ENCODE assay signal across 19 cellular contexts in genomic region chr9:114099523-114100270, GRCh38. TPM values are rescaled to one million over a fixed set of nuclear protein-coding genes. Genes with fewer than 3 reads are reported as not detected.
DNase-seq lines count a peak whose midpoint lies in the region; ATAC-seq and TF ChIP-seq lines count a peak whose summit lies in the region.
"Had no signal": no experiment of that assay in that cellular context is flagged by ENCODE, and none has a peak within 500 bp of the region (broad histone marks: within the 10 kb centered on the region; RNA-seq: fewer than 3 reads in every experiment).

No MANE protein-coding gene starts in this region.

- H3K27ac Mint-ChIP-seq in activated T-cell treated with anti-CD3 and anti-CD28 coated beads, Interleukin-2, amount 50 U/mL, for 72 hours, result no peak overlapping the region
- peak overlapping the region in 1 of 8 donors; percentile 83 for H3K27ac Mint-ChIP-seq in CD8-positive, alpha-beta memory T cell
- H3K27ac Mint-ChIP-seq: activated naive CD4-positive, alpha-beta T cell treated with anti-CD3 and anti-CD28 coated beads, Interleukin-2, amount 50 U/mL, for 72 hours had no signal

- no peaks in the 10 kb centered on the region for H3K36me3 ChIP-seq in CD8-positive, alpha-beta memory T cell (ENCODE audit: insufficient read depth, low read length)
- H3K36me3 ChIP-seq: gastrocnemius medialis had no signal

- no peak for TF ChIP-seq CTCF in VCaP (conservative IDR thresholded peaks at IDR 0.05)

- peaks cover 7% of the 10 kb centered on the region for H3K9me3 Mint-ChIP-seq in activated T-cell treated with anti-CD3 and anti-CD28 coated beads, Interleukin-2, amount 50 U/mL, for 4 hours
- peaks cover 3 to 4% of the 10 kb centered on the region in 2 donors for H3K9me3 Mint-ChIP-seq in activated T-cell treated with anti-CD3 and anti-CD28 coated beads, Interleukin-2, amount 50 U/mL, for 72 hours
- H3K9me3 Mint-ChIP-seq in CD8-positive, alpha-beta memory T cell, result peaks cover 0 to 9% (median 6%) of the 10 kb centered on the region in 5 donors

- no peak for DNase-seq in activated T-cell treated with anti-CD3 and anti-CD28 coated beads, Interleukin-2, amount 50 U/mL, for 4 hours
- no peak for DNase-seq in activated T-cell treated with anti-CD3 and anti-CD28 coated beads, Interleukin-2, amount 50 U/mL, for 72 hours
- DNase-seq in left lobe of liver (ENCODE audit: low spot score), result no peak
- no peak for DNase-seq in NCI-H1930 (lab: John Stamatoyannopoulos, UW)
- DNase-seq in CD8-positive, alpha-beta memory T cell, result no peak
- DNase-seq in KBM-7, result no peak
- DNase-seq: activated CD4-positive, alpha-beta T cell treated with anti-CD3 and anti-CD28 coated beads for 1 hour; COR-L47; gastrocnemius medialis; NCI-H1105; stimulated activated CD4-positive, alpha-beta T cell treated with anti-CD3 and anti-CD28 coated beads, Interleukin-2, amount 100 ng/mL, for 48 hours; T-helper 1 cell had no signal

- H3K4me1 Mint-ChIP-seq in activated T-cell treated with anti-CD3 and anti-CD28 coated beads, Interleukin-2, amount 50 U/mL, for 4 hours (ENCODE audit: low read depth), result peaks cover 4% of the 10 kb centered on the region
- peaks cover 5% of the 10 kb centered on the region for H3K4me1 Mint-ChIP-seq in activated T-cell treated with anti-CD3 and anti-CD28 coated beads, Interleukin-2, amount 50 U/mL, for 72 hours (ENCODE audit: low read depth)
- H3K4me1 Mint-ChIP-seq in CD8-positive, alpha-beta memory T cell, result peaks cover 8 to 18% (median 14%) of the 10 kb centered on the region in 3 donors

- in situ Hi-C loops in KBM-7 (cut with MboI; ENCODE audit: low pct_unique_long_range_greater_than_20kb, low sequenced_read_pairs), result no loop called here

- POLR2A ChIA-PET in CD8-positive, alpha-beta memory T cell (lab: Charles Lee), result no interaction called here

- H3K9me3 ChIP-seq in CD8-positive, alpha-beta memory T cell (ENCODE audit: low read length), result no peaks in the 10 kb centered on the region
- H3K9me3 ChIP-seq: gastrocnemius medialis, mucosa of descending colon had no signal

- H3K27ac ChIP-seq in VCaP, result peak overlapping the region; percentile 83
- no peak overlapping the region for H3K27ac ChIP-seq in CD8-positive, alpha-beta memory T cell (ENCODE audit: low read depth, low read length)
- H3K27ac ChIP-seq: gastrocnemius medialis had no signal

- ATAC-seq in activated T-cell treated with anti-CD3 and anti-CD28 coated beads, Interleukin-2, amount 50 U/mL, for 4 hours, result no peak
- ATAC-seq in activated T-cell treated with anti-CD3 and anti-CD28 coated beads, Interleukin-2, amount 50 U/mL, for 72 hours (replicated peaks in 1 of 2), result no peak
- peak; percentile 6 for ATAC-seq in left lobe of liver
- no peak for ATAC-seq in HG03175 (IDR thresholded peaks at IDR 0.05; ENCODE audit: unreplicated experiment)
- ATAC-seq: activated naive CD4-positive, alpha-beta T cell treated with anti-CD3 and anti-CD28 coated beads, Interleukin-2, amount 50 U/mL, for 72 hours; K562 had no signal

- peaks cover 34% of the 10 kb centered on the region for H3K27me3 Mint-ChIP-seq in activated T-cell treated with anti-CD3 and anti-CD28 coated beads, Interleukin-2, amount 50 U/mL, for 4 hours (ENCODE audit: low read depth)
- H3K27me3 Mint-ChIP-seq in activated T-cell treated with anti-CD3 and anti-CD28 coated beads, Interleukin-2, amount 50 U/mL, for 72 hours (ENCODE audit: low read depth), result peaks cover 58% of the 10 kb centered on the region
- peaks cover 30 to 64% of the 10 kb centered on the region in 2 donors for H3K27me3 Mint-ChIP-seq in CD8-positive, alpha-beta memory T cell

- peaks cover 10% of the 10 kb centered on the region for H3K27me3 ChIP-seq in CD8-positive, alpha-beta memory T cell (ENCODE audit: insufficient read depth, low read length, poor library complexity, severe bottlenecking)

- no peaks in the 10 kb centered on the region for H3K4me1 ChIP-seq in CD8-positive, alpha-beta memory T cell (ENCODE audit: insufficient read depth, low read length)

- H3K36me3 Mint-ChIP-seq in activated T-cell treated with anti-CD3 and anti-CD28 coated beads, Interleukin-2, amount 50 U/mL, for 4 hours (ENCODE audit: insufficient read depth), result no peaks in the 10 kb centered on the region
- peaks cover 3 to 7% of the 10 kb centered on the region in 2 donors for H3K36me3 Mint-ChIP-seq in activated T-cell treated with anti-CD3 and anti-CD28 coated beads, Interleukin-2, amount 50 U/mL, for 72 hours (ENCODE audit: insufficient read depth in 2 of 2)
- H3K36me3 Mint-ChIP-seq in CD8-positive, alpha-beta memory T cell, result peaks cover 0 to 3% (median 0%) of the 10 kb centered on the region in 3 donors

- no peak overlapping the region for H3K4me3 ChIP-seq in CD8-positive, alpha-beta memory T cell (ENCODE audit: low read length)
- H3K4me3 ChIP-seq: gastrocnemius medialis, K562, mucosa of descending colon had no signal

- peak overlapping the region; percentile 13 for H3K4me3 Mint-ChIP-seq in activated T-cell treated with anti-CD3 and anti-CD28 coated beads, Interleukin-2, amount 50 U/mL, for 4 hours
- H3K4me3 Mint-ChIP-seq in activated T-cell treated with anti-CD3 and anti-CD28 coated beads, Interleukin-2, amount 50 U/mL, for 72 hours, result peak overlapping the region in 1 of 2 donors; percentile 33
- peak overlapping the region in 2 of 7 donors; percentile 27 to 28 for H3K4me3 Mint-ChIP-seq in CD8-positive, alpha-beta memory T cell

- CTCF ChIA-PET in CD8-positive, alpha-beta memory T cell (lab: Charles Lee), result interaction anchor here (0.6 to 1.2 kb wide), 3 partner anchors 9 to 161 kb away, joined by 3 to 6 read pairs (median 3); no protein-coding TSS in a partner anchor

RNA-seq across cellular contexts. Expression of gene KIF12, which starts 0.6 kb away (rescaled TPM):
- total RNA-seq in activated T-cell treated with anti-CD3 and anti-CD28 coated beads, Interleukin-2, amount 50 U/mL, for 4 hours, result under 1 TPM in 1 of 3 donors, not detected in 2; 0.10 TPM
- not detected for total RNA-seq in activated T-cell treated with anti-CD3 and anti-CD28 coated beads, Interleukin-2, amount 50 U/mL, for 72 hours
- 18.5 TPM for total RNA-seq in left lobe of liver
- total RNA-seq in CD8-positive, alpha-beta memory T cell, result not detected
- polyA plus RNA-seq in CD8-positive, alpha-beta memory T cell, result not detected
- total RNA-seq: activated naive CD4-positive, alpha-beta T cell treated with anti-CD3 and anti-CD28 coated beads, Interleukin-2, amount 50 U/mL, for 72 hours; gastrocnemius medialis; H4; K562; NCI-H460 had no signal
- polyA plus RNA-seq: K562 had no signal

RNA-seq across cellular contexts. Expression of gene AMBP, which starts 21.6 kb away (rescaled TPM):
- 1 to 10 TPM; 1.1 to 1.7 (median 1.5) TPM for total RNA-seq in activated T-cell treated with anti-CD3 and anti-CD28 coated beads, Interleukin-2, amount 50 U/mL, for 4 hours
- total RNA-seq in activated T-cell treated with anti-CD3 and anti-CD28 coated beads, Interleukin-2, amount 50 U/mL, for 72 hours, result not detected
- total RNA-seq in left lobe of liver, result 6,364 TPM
- not detected for total RNA-seq in CD8-positive, alpha-beta memory T cell
- not detected for polyA plus RNA-seq in CD8-positive, alpha-beta memory T cell
- total RNA-seq: activated naive CD4-positive, alpha-beta T cell treated with anti-CD3 and anti-CD28 coated beads, Interleukin-2, amount 50 U/mL, for 72 hours had no signal
- polyA plus RNA-seq: K562 had no signal

RNA-seq across cellular contexts. Expression of gene COL27A1, which starts 55.6 kb away (rescaled TPM):
- 1 to 10 TPM; 1.4 to 2.8 (median 1.7) TPM for total RNA-seq in activated T-cell treated with anti-CD3 and anti-CD28 coated beads, Interleukin-2, amount 50 U/mL, for 4 hours
- 1 to 10 TPM; 1.3 to 2.4 TPM for total RNA-seq in activated T-cell treated with anti-CD3 and anti-CD28 coated beads, Interleukin-2, amount 50 U/mL, for 72 hours
- total RNA-seq in left lobe of liver, result 51.0 TPM
- total RNA-seq in CD8-positive, alpha-beta memory T cell, result 1 to 10 TPM in 1 of 2 experiments, under 1 TPM in 1; 0.86 to 1.6 TPM
- not detected for polyA plus RNA-seq in CD8-positive, alpha-beta memory T cell
- polyA plus RNA-seq: K562 had no signal

Comparison
In these comparisons a context has a peak if more than half of its experiments do, and no peak if none do; other contexts are left out.
1. RNA of gene KIF12, which starts 0.6 kb away (total RNA-seq): 18.5 TPM in left lobe of liver (single experiment); not detected in activated T-cell treated with anti-CD3 and anti-CD28 coated beads, Interleukin-2, amount 50 U/mL, for 72 hours, 0.10 TPM in activated T-cell treated with anti-CD3 and anti-CD28 coated beads, Interleukin-2, amount 50 U/mL, for 4 hours and not detected in CD8-positive, alpha-beta memory T cell; every median in the first group is over 10 times any median in the second.
2. RNA of gene AMBP, which starts 21.6 kb away (total RNA-seq): 6,364 TPM in left lobe of liver (single experiment); 1.1 to 1.7 TPM in activated T-cell treated with anti-CD3 and anti-CD28 coated beads, Interleukin-2, amount 50 U/mL, for 4 hours, not detected in activated T-cell treated with anti-CD3 and anti-CD28 coated beads, Interleukin-2, amount 50 U/mL, for 72 hours and not detected in CD8-positive, alpha-beta memory T cell; every median in the first group is over 1,000 times any median in the second.
3. RNA of gene COL27A1, which starts 55.6 kb away (total RNA-seq): 51.0 TPM in left lobe of liver (single experiment); 1.3 to 2.4 TPM in activated T-cell treated with anti-CD3 and anti-CD28 coated beads, Interleukin-2, amount 50 U/mL, for 72 hours, 1.4 to 2.8 TPM in activated T-cell treated with anti-CD3 and anti-CD28 coated beads, Interleukin-2, amount 50 U/mL, for 4 hours and 0.86 to 1.6 TPM in CD8-positive, alpha-beta memory T cell; every median in the first group is over 10 times any median in the second.